Comparison of ENCODE assay signal across 3 cellular contexts in genomic region chr5:157766441-157766840, GRCh38.
TF ChIP-seq lines count a peak whose summit lies in the region.

No MANE protein-coding gene starts in this region.

TF ChIP-seq in GM12891, 5 proteins besides CTCF, POLR2A, EP300 and RAD21:
- TF ChIP-seq TAF1 (IDR thresholded peaks at IDR 0.05; ENCODE audit: low read depth, low read length): no peak
- TF ChIP-seq POLR2AphosphoS5 (IDR thresholded peaks at IDR 0.05; ENCODE audit: low read depth, low read length): no peak
- no peak for TF ChIP-seq POU2F2 (IDR thresholded peaks at IDR 0.05; ENCODE audit: low read depth, low read length)
- no peak for TF ChIP-seq SPI1 (IDR thresholded peaks at IDR 0.05; ENCODE audit: low read depth, low read length)
- TF ChIP-seq PAX5 (IDR thresholded peaks at IDR 0.05; ENCODE audit: insufficient read depth, low read length, severe bottlenecking): no peak

TF ChIP-seq in HEK293, 187 proteins besides CTCF, POLR2A, EP300 and RAD21:
- no peak for TF ChIP-seq ZFHX2 (tag by site-specific recombination; conservative IDR thresholded peaks at IDR 0.05)
- no peak for TF ChIP-seq KLF10 (tag by site-specific recombination; IDR thresholded peaks at IDR 0.05)
- TF ChIP-seq ZNF48 (tag by site-specific recombination; IDR thresholded peaks at IDR 0.05): no peak
- no peak for TF ChIP-seq ZNF211 (tag by site-specific recombination; IDR thresholded peaks at IDR 0.05; ENCODE audit: low read depth)
- TF ChIP-seq ZNF354C (tag by site-specific recombination; IDR thresholded peaks at IDR 0.05; ENCODE audit: borderline replicate concordance, low read depth): no peak
- TF ChIP-seq ZSCAN4 (tag by site-specific recombination; IDR thresholded peaks at IDR 0.05): peak; percentile 94
- TF ChIP-seq HIC1 (tag by site-specific recombination; IDR thresholded peaks at IDR 0.05): no peak

TF ChIP-seq in GM12878, 131 proteins besides CTCF, POLR2A, EP300 and RAD21:
- no peak for TF ChIP-seq MYC (IDR thresholded peaks at IDR 0.05; ENCODE audit: insufficient read depth, insufficient read length, insufficient replicate concordance, low read length, severe bottlenecking)
- peak; percentile 93 for TF ChIP-seq BCL3 (IDR thresholded peaks at IDR 0.05; ENCODE audit: borderline replicate concordance, insufficient read depth, low read depth, low read length, poor library complexity, severe bottlenecking)
- 0 out of 2 replicates have a peak, but pooled peaks have one; percentile 29 for TF ChIP-seq PAX5 (IDR thresholded peaks at IDR 0.05; ENCODE audit: borderline replicate concordance, low read depth, low read length)
